In the genomic region with DNA sequence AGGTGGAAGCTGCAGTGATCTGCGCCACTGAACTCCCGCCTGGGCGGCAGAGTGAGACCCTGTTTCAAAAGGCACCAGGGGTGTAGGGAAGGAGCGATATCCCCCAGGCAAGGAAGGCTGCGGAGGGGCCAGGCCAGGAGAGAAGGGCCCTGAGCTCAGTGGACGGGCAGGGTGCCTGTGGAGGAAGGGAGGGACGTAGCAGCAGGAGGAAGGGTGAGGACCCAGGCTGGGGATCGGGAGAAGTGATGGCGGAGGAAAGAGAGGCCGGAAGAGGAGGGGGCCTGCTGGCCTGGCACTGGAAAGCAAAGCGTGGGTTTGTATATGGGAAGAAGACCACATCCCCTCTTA, we compare ENCODE assay signal across 8 cellular contexts. TPM values are rescaled to one million over a fixed set of nuclear protein-coding genes. Genes with fewer than 3 reads are reported as not detected.
DNase-seq lines count a peak whose midpoint lies in the region; ATAC-seq and TF ChIP-seq lines count a peak whose summit lies in the region.

No MANE protein-coding gene starts in this region.

- H3K27me3 Mint-ChIP-seq in mesothelial cell of epicardium (ENCODE audit: low read depth): peaks cover 3% of the 10 kb centered on the region

- H3K9me3 Mint-ChIP-seq in mesothelial cell of epicardium: no peaks in the 10 kb centered on the region

- peaks cover 22% of the 10 kb centered on the region for H3K4me1 Mint-ChIP-seq in mesothelial cell of epicardium

- DNase-seq in GM06990 (ENCODE audit: extremely low read depth, insufficient read length): no peak
- DNase-seq in choroid plexus epithelial cell (ENCODE audit: low read depth): no peak
- no peak for DNase-seq in mesothelial cell of epicardium (ENCODE audit: low spot score in 2 of 2, unreplicated experiment in 2 of 2)
- DNase-seq in GM19238 (ENCODE audit: insufficient read length, low spot score): no peak
- no peak for DNase-seq in putamen (ENCODE audit: low spot score)
- no peak for DNase-seq in NCI-H524 (lab: John Stamatoyannopoulos, UW)
- DNase-seq in activated CD4-positive, alpha-beta T cell treated with anti-CD3 and anti-CD28 coated beads for 48 hours: no peak

- H3K4me3 Mint-ChIP-seq in mesothelial cell of epicardium: peak overlapping the region; percentile 78

- TF ChIP-seq CTCF in GM06990 (IDR thresholded peaks at IDR 0.05; ENCODE audit: insufficient read depth, low read length, poor library complexity, severe bottlenecking) (no peak), choroid plexus epithelial cell (conservative IDR thresholded peaks at IDR 0.05; ENCODE audit: low read depth, low read length) (no peak), mesothelial cell of epicardium (IDR thresholded peaks at IDR 0.05; ENCODE audit: unreplicated experiment) (no peak)

- H3K36me3 ChIP-seq in GM06990 (ENCODE audit: control insufficient read depth, insufficient read depth, low read length): peaks cover 6% of the 10 kb centered on the region

- H3K27me3 ChIP-seq in GM06990 (replicated peaks; ENCODE audit: control insufficient read depth, insufficient read depth, low read length): no peaks in the 10 kb centered on the region

- H3K27ac Mint-ChIP-seq in mesothelial cell of epicardium: peak overlapping the region; percentile 92

- H3K4me3 ChIP-seq in GM06990 (replicated peaks; ENCODE audit: low read depth, low read length): peak overlapping the region; percentile 77
- H3K4me3 ChIP-seq in choroid plexus epithelial cell (ENCODE audit: low read depth, low read length): peak overlapping the region; percentile 63

- peak; percentile 5 for ATAC-seq in HG03039 (IDR thresholded peaks at IDR 0.05; ENCODE audit: unreplicated experiment)

- H3K36me3 Mint-ChIP-seq in mesothelial cell of epicardium: no peaks in the 10 kb centered on the region

RNA-seq across cellular contexts. Expression of a gene that starts 45.6 kb away (rescaled TPM):
- 8.6 to 10.6 TPM (median 9.6 TPM) in 3 replicates for total RNA-seq in mesothelial cell of epicardium
